ENCODE assay signal across 10 cellular contexts in the genomic region with DNA sequence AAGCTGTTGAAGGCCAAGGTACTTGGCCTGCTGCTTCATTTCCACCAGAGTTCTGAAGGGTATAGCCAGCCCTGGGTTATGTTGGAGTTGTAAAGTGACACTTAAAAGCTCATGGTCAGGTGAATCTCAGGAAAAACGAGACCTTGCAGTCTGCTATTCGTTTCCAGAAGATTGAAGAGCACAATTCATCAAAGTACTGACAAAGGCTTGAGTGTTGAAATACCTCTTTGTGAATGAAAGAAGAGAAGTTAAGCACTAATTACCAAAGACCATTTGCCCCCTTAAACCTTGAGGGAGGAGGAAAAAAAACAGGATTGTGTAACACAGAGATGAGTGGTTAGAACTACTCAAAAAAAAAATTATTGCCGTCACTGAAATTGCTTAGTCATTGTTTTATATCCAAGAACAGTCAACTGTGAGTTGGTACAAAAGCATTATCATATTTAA. TPM values are rescaled to one million over a fixed set of nuclear protein-coding genes. Genes with fewer than 3 reads are reported as not detected.
DNase-seq lines count a peak whose midpoint lies in the region; ATAC-seq, FAIRE-seq and TF ChIP-seq lines count a peak whose summit lies in the region.
"Had no signal": no experiment of that assay in that cellular context is flagged by ENCODE, and none has a peak within 500 bp of the region (broad histone marks: within the 10 kb centered on the region; RNA-seq: fewer than 3 reads in every experiment).

No MANE protein-coding gene starts in this region.

- no peaks in the 10 kb centered on the region for H3K9me3 ChIP-seq in T-helper 17 cell (ENCODE audit: control insufficient read depth, low read length, poor library complexity, severe bottlenecking)
- H3K9me3 ChIP-seq: transverse colon had no signal

- no peaks in the 10 kb centered on the region for H3K27me3 Mint-ChIP-seq in T-helper 17 cell

- no peak overlapping the region for H3K4me3 ChIP-seq in bronchial epithelial cell (ENCODE audit: low read depth, low read length)
- H3K4me3 ChIP-seq: transverse colon had no signal

- H3K27me3 ChIP-seq in bronchial epithelial cell (ENCODE audit: control insufficient read depth, insufficient read depth, low read length), result no peaks in the 10 kb centered on the region
- H3K27me3 ChIP-seq: transverse colon had no signal

- H3K4me3 Mint-ChIP-seq in T-helper 17 cell, result no peak overlapping the region

- H3K4me1 Mint-ChIP-seq in T-helper 17 cell, result no peaks in the 10 kb centered on the region

- ATAC-seq in omental fat pad (ENCODE audit: low FRiP score) (peak; percentile 78), T-helper 17 cell (no peak), GM18498 (IDR thresholded peaks at IDR 0.05; ENCODE audit: unreplicated experiment) (no peak)

- peak; percentile 16 for DNase-seq in H4 (ENCODE audit: low spot score)
- peak; percentile 34 for DNase-seq in NCI-H226
- DNase-seq in bronchial epithelial cell (ENCODE audit: low read depth), result peak; percentile 92
- DNase-seq in omental fat pad (ENCODE audit: low spot score), result no peak
- no peak for DNase-seq in activated CD4-positive, alpha-beta T cell treated with anti-CD3 and anti-CD28 coated beads for 4 hours
- DNase-seq in COR-L47 (lab: John Stamatoyannopoulos, UW), result no peak
- DNase-seq in T-helper 17 cell, result no peak
- DNase-seq: small intestine, transverse colon had no signal

- H3K36me3 Mint-ChIP-seq in T-helper 17 cell (ENCODE audit: low read depth), result peaks cover under 1% of the 10 kb centered on the region

- no peak for FAIRE-seq in bronchial epithelial cell (lab: Jason Lieb, UNC)
- FAIRE-seq: small intestine had no signal

- no peaks in the 10 kb centered on the region for H3K36me3 ChIP-seq in bronchial epithelial cell (ENCODE audit: control insufficient read depth, insufficient read depth, low read length)
- H3K36me3 ChIP-seq: transverse colon had no signal

- no peak overlapping the region for H3K27ac Mint-ChIP-seq in T-helper 17 cell

- TF ChIP-seq CTCF in bronchial epithelial cell (IDR thresholded peaks at IDR 0.05; ENCODE audit: insufficient read depth, low read length, severe bottlenecking) (no peak), omental fat pad (IDR thresholded peaks at IDR 0.05) (no peak)

RNA-seq across cellular contexts. Expression of gene MAP2, which starts 48.6 kb away (rescaled TPM):
- total RNA-seq in H4 (2014; rRNA removed; shearing (Covaris generic)), result 5.3 TPM in 2 replicates
- total RNA-seq in bronchial epithelial cell, result 8.2 and 33.7 TPM in 2 replicates
- total RNA-seq in omental fat pad, result 10 to 100 TPM; 18.9 to 36.4 (median 25.3) TPM
- total RNA-seq in T-helper 17 cell, result under 1 TPM; 0.17 to 0.94 TPM

Comparison
In these comparisons a context has a peak if more than half of its experiments do, and no peak if none do; other contexts are left out.
1. DNase-seq: peak in H4 (single experiment), NCI-H226 (single experiment) and bronchial epithelial cell (single experiment); none in omental fat pad (single experiment), activated CD4-positive, alpha-beta T cell treated with anti-CD3 and anti-CD28 coated beads for 4 hours (0 of 2), COR-L47 (single experiment) and T-helper 17 cell (0 of 3).